Comparison of ENCODE assay signal across 22 cellular contexts in the genomic region with DNA sequence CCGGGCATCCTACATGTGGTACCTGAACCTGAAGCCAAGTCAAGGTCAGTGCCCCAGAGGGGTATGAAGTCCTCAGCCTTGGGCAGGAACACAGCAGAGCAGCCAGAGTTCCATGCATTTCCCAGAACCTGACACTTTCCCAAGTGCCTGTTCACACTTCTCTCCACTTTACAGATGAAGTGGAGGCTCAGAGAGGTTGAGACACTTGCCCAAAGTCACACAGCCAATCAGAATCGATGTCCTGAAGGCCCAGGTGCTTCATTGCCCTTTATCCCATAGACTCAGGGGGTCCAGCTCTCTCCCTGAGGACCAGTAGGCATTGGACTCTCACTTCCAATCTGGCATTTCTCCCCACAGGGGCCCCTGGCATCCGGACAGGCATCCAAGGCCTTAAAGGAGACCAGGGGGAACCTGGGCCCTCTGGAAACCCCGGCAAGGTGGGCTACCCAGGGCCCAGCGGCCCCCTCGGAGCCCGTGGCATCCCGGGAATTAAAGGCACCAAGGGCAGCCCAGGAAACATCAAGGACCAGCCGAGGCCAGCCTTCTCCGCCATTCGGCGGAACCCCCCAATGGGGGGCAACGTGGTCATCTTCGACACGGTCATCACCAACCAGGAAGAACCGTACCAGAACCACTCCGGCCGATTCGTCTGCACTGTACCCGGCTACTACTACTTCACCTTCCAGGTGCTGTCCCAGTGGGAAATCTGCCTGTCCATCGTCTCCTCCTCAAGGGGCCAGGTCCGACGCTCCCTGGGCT. TPM values are rescaled to one million over a fixed set of nuclear protein-coding genes. Genes with fewer than 3 reads are reported as not detected.
"Had no signal": no experiment of that assay in that cellular context is flagged by ENCODE, and none has a peak within 500 bp of the region (broad histone marks: within the 10 kb centered on the region; RNA-seq: fewer than 3 reads in every experiment).

No MANE protein-coding gene starts in this region.

- H3K36me3 ChIP-seq: adrenal gland, neural progenitor cell, ovary, sigmoid colon, transverse colon had no signal

- H3K4me1 Mint-ChIP-seq: activated CD4-positive, alpha-beta T cell treated with anti-CD3 and anti-CD28 coated beads for 36 hours had no signal

- H3K4me1 ChIP-seq: neural progenitor cell had no signal

- H3K9me3 ChIP-seq: adrenal gland, ovary, sigmoid colon, transverse colon had no signal

- H3K4me3 ChIP-seq: neural progenitor cell, ovary had no signal

- H3K27ac Mint-ChIP-seq: activated CD4-positive, alpha-beta T cell treated with anti-CD3 and anti-CD28 coated beads for 36 hours; activated naive CD4-positive, alpha-beta T cell treated with anti-CD3 and anti-CD28 coated beads, Interleukin-2, amount 50 U/mL, for 72 hours; activated T-helper 1 cell treated with anti-CD3 and anti-CD28 coated beads, Interleukin-12 subunit alpha, Interleukin-12 subunit beta, Interleukin-2, Interleukin-4 antibody, amounts not matched to agents 30 ng/mL and 10 ng/mL and 1 ng/mL, durations not matched to agents 14 hours and 24 hours and 36 hours; memory B cell; neural progenitor cell; stimulated activated naive B cell treated with anti-CD40 and anti-IgM and Interleukin-4, amounts not matched to agents 10 μg/mL and 1 μg/mL and 100 μg/mL, for 72 hours had no signal

- FAIRE-seq: astrocyte, bronchial epithelial cell, frontal cortex, kidney, TTC549 had no signal

- H3K36me3 Mint-ChIP-seq: activated naive CD4-positive, alpha-beta T cell treated with anti-CD3 and anti-CD28 coated beads, Interleukin-2, amount 50 U/mL, for 72 hours; memory B cell; neural progenitor cell; stimulated activated naive B cell treated with anti-CD40 and anti-IgM and Interleukin-4, amounts not matched to agents 10 μg/mL and 1 μg/mL and 100 μg/mL, for 72 hours had no signal

- H3K4me3 Mint-ChIP-seq: activated CD4-positive, alpha-beta T cell treated with anti-CD3 and anti-CD28 coated beads for 36 hours; activated T-helper 1 cell treated with anti-CD3 and anti-CD28 coated beads, Interleukin-12 subunit alpha, Interleukin-12 subunit beta, Interleukin-2, Interleukin-4 antibody, amounts not matched to agents 30 ng/mL and 10 ng/mL and 1 ng/mL, durations not matched to agents 14 hours and 24 hours and 36 hours; memory B cell; neural progenitor cell; stimulated activated naive B cell treated with anti-CD40 and anti-IgM and Interleukin-4, amounts not matched to agents 10 μg/mL and 1 μg/mL and 100 μg/mL, for 72 hours had no signal

- H3K27ac ChIP-seq: neural progenitor cell, ovary, sigmoid colon had no signal

- H3K9me3 Mint-ChIP-seq: activated naive CD4-positive, alpha-beta T cell treated with anti-CD3 and anti-CD28 coated beads, Interleukin-2, amount 50 U/mL, for 72 hours; activated T-helper 1 cell treated with anti-CD3 and anti-CD28 coated beads, Interleukin-12 subunit alpha, Interleukin-12 subunit beta, Interleukin-2, Interleukin-4 antibody, amounts not matched to agents 30 ng/mL and 10 ng/mL and 1 ng/mL, durations not matched to agents 14 hours and 24 hours and 36 hours; memory B cell; neural progenitor cell; stimulated activated naive B cell treated with anti-CD40 and anti-IgM and Interleukin-4, amounts not matched to agents 10 μg/mL and 1 μg/mL and 100 μg/mL, for 72 hours had no signal

- H2AFZ ChIP-seq: neural progenitor cell had no signal

- DNase-seq: activated CD4-positive, alpha-beta T cell treated with anti-CD3 and anti-CD28 coated beads for 36 hours; activated CD4-positive, alpha-beta T cell treated with anti-CD3 and anti-CD28 coated beads, Interleukin-2, amount 50 U/mL, for 48 hours; activated gamma-delta T cell treated with Interleukin-2 at 50 U/mL for 16 hours; activated T-cell treated with anti-CD3 and anti-CD28 coated beads for 4 hours; kidney; ovary; sigmoid colon; stimulated activated naive B cell treated with anti-CD40 and anti-IgM and Interleukin-4, amounts not matched to agents 10 μg/mL and 1 μg/mL and 100 μg/mL, for 72 hours had no signal

- ATAC-seq: activated CD4-positive, alpha-beta T cell treated with anti-CD3 and anti-CD28 coated beads for 36 hours; activated naive CD4-positive, alpha-beta T cell treated with anti-CD3 and anti-CD28 coated beads, Interleukin-2, amount 50 U/mL, for 72 hours; left lobe of liver had no signal

- H3K9ac ChIP-seq: neural progenitor cell had no signal

- H3K4me2 ChIP-seq: neural progenitor cell had no signal

- H3K27me3 ChIP-seq: adrenal gland, neural progenitor cell, ovary had no signal

RNA-seq across cellular contexts. Expression of a gene that starts 2.2 kb away (rescaled TPM):
- total RNA-seq: activated CD4-positive, alpha-beta T cell treated with anti-CD3 and anti-CD28 coated beads for 36 hours; activated naive CD4-positive, alpha-beta T cell treated with anti-CD3 and anti-CD28 coated beads, Interleukin-2, amount 50 U/mL, for 72 hours; activated T-helper 1 cell treated with anti-CD3 and anti-CD28 coated beads, Interleukin-12 subunit alpha, Interleukin-12 subunit beta, Interleukin-2, Interleukin-4 antibody, amounts not matched to agents 30 ng/mL and 10 ng/mL and 1 ng/mL, durations not matched to agents 14 hours and 24 hours and 36 hours; astrocyte; bronchial epithelial cell; dermis blood vessel endothelial cell; pulmonary artery endothelial cell; T-helper 2 cell treated with Interferon-gamma antibody and Interleukin-4, amounts not matched to agents 100 ng/mL and 5 ng/mL, for 36 hours had no signal

RNA-seq across cellular contexts. Expression of a gene that starts 4.8 kb away (rescaled TPM):
- total RNA-seq: activated CD4-positive, alpha-beta T cell treated with anti-CD3 and anti-CD28 coated beads for 36 hours; activated naive CD4-positive, alpha-beta T cell treated with anti-CD3 and anti-CD28 coated beads, Interleukin-2, amount 50 U/mL, for 72 hours; activated T-helper 1 cell treated with anti-CD3 and anti-CD28 coated beads, Interleukin-12 subunit alpha, Interleukin-12 subunit beta, Interleukin-2, Interleukin-4 antibody, amounts not matched to agents 30 ng/mL and 10 ng/mL and 1 ng/mL, durations not matched to agents 14 hours and 24 hours and 36 hours; astrocyte; bronchial epithelial cell; dermis blood vessel endothelial cell; pulmonary artery endothelial cell; T-helper 2 cell treated with Interferon-gamma antibody and Interleukin-4, amounts not matched to agents 100 ng/mL and 5 ng/mL, for 36 hours had no signal

RNA-seq across cellular contexts. Expression of a gene that starts 14.4 kb away (rescaled TPM):
- total RNA-seq: activated CD4-positive, alpha-beta T cell treated with anti-CD3 and anti-CD28 coated beads for 36 hours; activated naive CD4-positive, alpha-beta T cell treated with anti-CD3 and anti-CD28 coated beads, Interleukin-2, amount 50 U/mL, for 72 hours; activated T-helper 1 cell treated with anti-CD3 and anti-CD28 coated beads, Interleukin-12 subunit alpha, Interleukin-12 subunit beta, Interleukin-2, Interleukin-4 antibody, amounts not matched to agents 30 ng/mL and 10 ng/mL and 1 ng/mL, durations not matched to agents 14 hours and 24 hours and 36 hours; astrocyte; bronchial epithelial cell; dermis blood vessel endothelial cell; pulmonary artery endothelial cell; T-helper 2 cell treated with Interferon-gamma antibody and Interleukin-4, amounts not matched to agents 100 ng/mL and 5 ng/mL, for 36 hours had no signal
